In the genomic region with DNA sequence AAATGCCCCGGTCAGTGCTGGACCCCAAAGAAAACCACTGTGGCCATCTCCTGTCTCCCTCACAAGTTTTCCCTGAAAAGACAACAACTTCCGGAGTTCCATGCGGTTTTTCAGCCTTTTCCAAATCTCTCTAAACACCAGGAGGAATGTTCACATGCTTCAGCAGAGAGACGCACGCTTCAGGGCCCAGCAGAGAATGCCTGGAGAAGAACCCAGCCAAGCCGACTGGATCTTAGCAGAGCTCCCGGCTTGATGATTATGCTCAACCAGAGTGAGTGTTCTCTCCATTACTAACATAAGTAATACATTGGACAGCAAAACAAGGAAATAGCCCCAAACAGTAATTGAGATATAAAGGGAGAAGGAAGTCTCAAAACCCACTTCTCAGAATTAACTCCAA, we compare ENCODE assay signal across 18 cellular contexts. TPM values are rescaled to one million over a fixed set of nuclear protein-coding genes. Genes with fewer than 3 reads are reported as not detected.
DNase-seq lines count a peak whose midpoint lies in the region; FAIRE-seq and TF ChIP-seq lines count a peak whose summit lies in the region.
"Had no signal": no experiment of that assay in that cellular context is flagged by ENCODE, and none has a peak within 500 bp of the region (broad histone marks: within the 10 kb centered on the region; RNA-seq: fewer than 3 reads in every experiment).

No MANE protein-coding gene starts in this region.

- no peak overlapping the region for H3K4me3 ChIP-seq in osteoblast (ENCODE audit: insufficient read depth, low read length)
- H3K4me3 ChIP-seq: breast epithelium had no signal

- H3K36me3 ChIP-seq in osteoblast (ENCODE audit: insufficient read depth, low read length): no peaks in the 10 kb centered on the region
- H3K36me3 ChIP-seq: breast epithelium had no signal

- no peaks in the 10 kb centered on the region for H3K9me3 Mint-ChIP-seq in T-helper 2 cell treated with Interferon-gamma antibody and Interleukin-4, amounts not matched to agents 5 μg/mL and 100 μg/mL, for 36 hours
- H3K9me3 Mint-ChIP-seq in activated naive CD8-positive, alpha-beta T cell (ENCODE audit: low read depth): no peaks in the 10 kb centered on the region
- no peaks in the 10 kb centered on the region for H3K9me3 Mint-ChIP-seq in progenitor cell of endocrine pancreas (ENCODE audit: low read depth)

- H3K36me3 Mint-ChIP-seq in T-helper 2 cell treated with Interferon-gamma antibody and Interleukin-4, amounts not matched to agents 5 μg/mL and 100 μg/mL, for 36 hours (ENCODE audit: low read depth): peaks cover 48% of the 10 kb centered on the region
- H3K36me3 Mint-ChIP-seq in activated naive CD8-positive, alpha-beta T cell: peaks cover 13% of the 10 kb centered on the region
- H3K36me3 Mint-ChIP-seq in progenitor cell of endocrine pancreas (ENCODE audit: insufficient read depth): no peaks in the 10 kb centered on the region

- H3K79me2 ChIP-seq in osteoblast (ENCODE audit: insufficient read depth, low read length): no peaks in the 10 kb centered on the region

- no peaks in the 10 kb centered on the region for H3K27me3 Mint-ChIP-seq in T-helper 2 cell treated with Interferon-gamma antibody and Interleukin-4, amounts not matched to agents 5 μg/mL and 100 μg/mL, for 36 hours (ENCODE audit: low read depth)
- no peaks in the 10 kb centered on the region for H3K27me3 Mint-ChIP-seq in activated naive CD8-positive, alpha-beta T cell
- peaks cover 38% of the 10 kb centered on the region for H3K27me3 Mint-ChIP-seq in progenitor cell of endocrine pancreas

- peak overlapping the region; percentile 78 for H3K4me3 Mint-ChIP-seq in T-helper 2 cell treated with Interferon-gamma antibody and Interleukin-4, amounts not matched to agents 5 μg/mL and 100 μg/mL, for 36 hours
- H3K4me3 Mint-ChIP-seq in activated naive CD8-positive, alpha-beta T cell: peak overlapping the region; percentile 6
- no peak overlapping the region for H3K4me3 Mint-ChIP-seq in progenitor cell of endocrine pancreas (ENCODE audit: low read depth)

- no peak for FAIRE-seq in frontal cortex (lab: Jason Lieb, UNC)
- FAIRE-seq: A204.1, HepG2 had no signal

- no peak overlapping the region for H3K27ac ChIP-seq in osteoblast (ENCODE audit: low read depth, low read length)
- H3K27ac ChIP-seq: breast epithelium, RWPE1 had no signal

- H3K27ac Mint-ChIP-seq in T-helper 2 cell treated with Interferon-gamma antibody and Interleukin-4, amounts not matched to agents 5 μg/mL and 100 μg/mL, for 36 hours: peak overlapping the region; percentile 73
- H3K27ac Mint-ChIP-seq in activated naive CD8-positive, alpha-beta T cell: peak overlapping the region; percentile 87
- H3K27ac Mint-ChIP-seq in progenitor cell of endocrine pancreas: peak overlapping the region; percentile 51

- no peaks in the 10 kb centered on the region for H3K4me1 ChIP-seq in osteoblast (ENCODE audit: insufficient read depth, low read length)
- H3K4me1 ChIP-seq: breast epithelium had no signal

- H2AFZ ChIP-seq in osteoblast (ENCODE audit: low read length): no peak overlapping the region

- H3K27me3 ChIP-seq in osteoblast (ENCODE audit: insufficient read depth, low read length): no peaks in the 10 kb centered on the region
- H3K27me3 ChIP-seq: breast epithelium had no signal

- no peaks in the 10 kb centered on the region for H4K20me1 ChIP-seq in osteoblast (ENCODE audit: insufficient read depth, low read length)

- TF ChIP-seq CTCF in progenitor cell of endocrine pancreas (IDR thresholded peaks at IDR 0.05; ENCODE audit: unreplicated experiment) (no peak), osteoblast (IDR thresholded peaks at IDR 0.05; ENCODE audit: extremely low read depth, low read depth, low read length) (no peak)

- peaks cover 83% of the 10 kb centered on the region for H3K4me1 Mint-ChIP-seq in T-helper 2 cell treated with Interferon-gamma antibody and Interleukin-4, amounts not matched to agents 5 μg/mL and 100 μg/mL, for 36 hours (ENCODE audit: low read depth)
- H3K4me1 Mint-ChIP-seq in activated naive CD8-positive, alpha-beta T cell (ENCODE audit: low read depth): peaks cover 90% of the 10 kb centered on the region
- H3K4me1 Mint-ChIP-seq in progenitor cell of endocrine pancreas (ENCODE audit: low read depth): peaks cover 9% of the 10 kb centered on the region

- no peak overlapping the region for H3K4me2 ChIP-seq in osteoblast (ENCODE audit: insufficient read depth, low read length)

- DNase-seq in T-helper 2 cell treated with Interferon-gamma antibody and Interleukin-4, amounts not matched to agents 5 μg/mL and 100 μg/mL, for 36 hours (ENCODE audit: low spot score): no peak
- DNase-seq in T-helper 2 cell: no peak
- DNase-seq in KG1 (lab: John Stamatoyannopoulos, UW): peak; percentile 40
- DNase-seq in progenitor cell of endocrine pancreas (ENCODE audit: low spot score, unreplicated experiment): no peak
- no peak for DNase-seq in OCI-M1 (lab: John Stamatoyannopoulos, UW)
- DNase-seq in osteoblast (ENCODE audit: insufficient read length, low spot score, missing footprints): no peak
- DNase-seq in frontal cortex (ENCODE audit: low spot score in 2 of 2): no peak
- DNase-seq: C1 segment of cervical spinal cord; dermis blood vessel endothelial cell; erythroblast; NCI-H187; NCI-H345; stimulated activated CD4-positive, alpha-beta T cell treated with anti-CD3 and anti-CD28 coated beads, Interleukin-2, amount 100 ng/mL, for 48 hours had no signal

- H3K9me3 ChIP-seq in osteoblast (ENCODE audit: low read depth, low read length): no peaks in the 10 kb centered on the region
- H3K9me3 ChIP-seq: breast epithelium had no signal

RNA-seq across cellular contexts. Expression of gene PRKCQ, which starts 17.9 kb away (rescaled TPM):
- total RNA-seq in progenitor cell of endocrine pancreas (5.6 and 6.1 TPM in 2 replicates), osteoblast (not detected in 2 replicates), frontal cortex (2.0 TPM)
